Comparison of ENCODE assay signal across 8 cellular contexts in genomic region chr1:207644852-207645631, GRCh38. TPM values are rescaled to one million over a fixed set of nuclear protein-coding genes. Genes with fewer than 3 reads are reported as not detected.
A peak's percentile ranks its signal among the peaks of the same experiment; 100 is the strongest.
DNase-seq lines count a peak whose midpoint lies in the region; ATAC-seq and TF ChIP-seq lines count a peak whose summit lies in the region.

Gene CR1L, plus strand, starts transcription at chr1:207645133. Its CDS starts 101 bp downstream, at chr1:207645234.

- CTCF ChIA-PET in activated CD8-positive, alpha-beta memory T cell treated with anti-CD3 and anti-CD28 coated beads, Interleukin-2, amount 10 ng/mL, durations not matched to agents 7 days and 5 days (lab: Charles Lee): no interaction called here

- no peaks in the 10 kb centered on the region for H3K9me3 ChIP-seq in mononuclear cell (ENCODE audit: low read depth, low read length)

- H3K27ac Mint-ChIP-seq in activated CD8-positive, alpha-beta memory T cell treated with anti-CD3 and anti-CD28 coated beads, Interleukin-2, amount 10 ng/mL, durations not matched to agents 7 days and 5 days: no peak within 1 kb of the TSS
- H3K27ac Mint-ChIP-seq in endothelial cell (ENCODE audit: unreplicated experiment): peak within 1 kb of the TSS; percentile 45

- peak within 1 kb of the TSS; percentile 71 for H3K4me3 Mint-ChIP-seq in activated CD8-positive, alpha-beta memory T cell treated with anti-CD3 and anti-CD28 coated beads, Interleukin-2, amount 10 ng/mL, durations not matched to agents 7 days and 5 days
- H3K4me3 Mint-ChIP-seq in endothelial cell (ENCODE audit: unreplicated experiment): peak within 1 kb of the TSS; percentile 94

- ATAC-seq in activated CD8-positive, alpha-beta memory T cell treated with anti-CD3 and anti-CD28 coated beads, Interleukin-2, amount 10 ng/mL, durations not matched to agents 7 days and 5 days: peak; percentile 99

- no peaks in the 10 kb centered on the region for H3K36me3 Mint-ChIP-seq in activated CD8-positive, alpha-beta memory T cell treated with anti-CD3 and anti-CD28 coated beads, Interleukin-2, amount 10 ng/mL, durations not matched to agents 7 days and 5 days
- H3K36me3 Mint-ChIP-seq in endothelial cell (ENCODE audit: low read depth, unreplicated experiment): peaks cover 7% of the 10 kb centered on the region

- H3K4me3 ChIP-seq in H7 (ENCODE audit: insufficient read depth, low read depth, low read length) (peak within 1 kb of the TSS; percentile 35; the same call in 1 of the 2 replicates), mononuclear cell (ENCODE audit: low read length) (peak within 1 kb of the TSS; percentile 41)

- peaks cover 41% of the 10 kb centered on the region for H3K27me3 Mint-ChIP-seq in activated CD8-positive, alpha-beta memory T cell treated with anti-CD3 and anti-CD28 coated beads, Interleukin-2, amount 10 ng/mL, durations not matched to agents 7 days and 5 days
- peaks cover 10% of the 10 kb centered on the region for H3K27me3 Mint-ChIP-seq in endothelial cell (ENCODE audit: unreplicated experiment)

- H3K4me1 Mint-ChIP-seq in activated CD8-positive, alpha-beta memory T cell treated with anti-CD3 and anti-CD28 coated beads, Interleukin-2, amount 10 ng/mL, durations not matched to agents 7 days and 5 days: peaks cover 12% of the 10 kb centered on the region
- peaks cover 49% of the 10 kb centered on the region for H3K4me1 Mint-ChIP-seq in endothelial cell (ENCODE audit: unreplicated experiment)

- no peaks in the 10 kb centered on the region for H3K36me3 ChIP-seq in H7 (replicated peaks; ENCODE audit: control insufficient read depth, insufficient read depth, low read length)

- H3K9me3 Mint-ChIP-seq in activated CD8-positive, alpha-beta memory T cell treated with anti-CD3 and anti-CD28 coated beads, Interleukin-2, amount 10 ng/mL, durations not matched to agents 7 days and 5 days (ENCODE audit: low read depth): no peaks in the 10 kb centered on the region
- no peaks in the 10 kb centered on the region for H3K9me3 Mint-ChIP-seq in endothelial cell (ENCODE audit: unreplicated experiment)

- peaks cover 15% of the 10 kb centered on the region for H3K4me1 ChIP-seq in mononuclear cell (ENCODE audit: insufficient read depth, low read length)

- no peaks in the 10 kb centered on the region for H3K27me3 ChIP-seq in H7 (ENCODE audit: control insufficient read depth, insufficient read depth, low read length)
- peaks cover 6% of the 10 kb centered on the region for H3K27me3 ChIP-seq in mononuclear cell (ENCODE audit: insufficient read depth, low read length)

- DNase-seq in EH (ENCODE audit: low read depth) (peak; percentile 65), H7 (no peak), NCI-H2227 (lab: John Stamatoyannopoulos, UW; ENCODE audit: unreplicated experiment) (peak; percentile 81), endothelial cell (ENCODE audit: low spot score) (peak; percentile 93), NCI-H128 (lab: John Stamatoyannopoulos, UW; ENCODE audit: unreplicated experiment) (no peak)
- peak; percentile 80 for DNase-seq in activated CD8-positive, alpha-beta memory T cell treated with anti-CD3 and anti-CD28 coated beads, Interleukin-2, amount 10 ng/mL, durations not matched to agents 7 days and 5 days
- DNase-seq in stimulated activated CD8-positive, alpha-beta memory T cell treated with anti-CD3 and anti-CD28 coated beads, Interleukin-2, amount 100 ng/mL, for 48 hours (ENCODE audit: low read depth in 2 of 2): peak; percentile 70

- TF ChIP-seq CTCF in endothelial cell (IDR thresholded peaks at IDR 0.05; ENCODE audit: unreplicated experiment): no peak

RNA-seq across cellular contexts. Expression of gene CR1L, which starts in this region (rescaled TPM):
- 0.48 TPM in 1 of 2 replicates, not detected in the other for total RNA-seq in H7 (2014; rRNA removed; shearing (Covaris generic))
- total RNA-seq in activated CD8-positive, alpha-beta memory T cell treated with anti-CD3 and anti-CD28 coated beads, Interleukin-2, amount 10 ng/mL, durations not matched to agents 7 days and 5 days: not detected
- 48.0 TPM for total RNA-seq in endothelial cell (ENCODE audit: unreplicated experiment)
- 0.21 TPM for total RNA-seq in mononuclear cell

Comparison
In these comparisons a context has a peak if more than half of its experiments do, and no peak if none do; other contexts are left out.
1. RNA of gene CR1L (total RNA-seq): 48.0 TPM in endothelial cell (single experiment); not detected in activated CD8-positive, alpha-beta memory T cell treated with anti-CD3 and anti-CD28 coated beads, Interleukin-2, amount 10 ng/mL, durations not matched to agents 7 days and 5 days, 0.21 TPM in mononuclear cell (single experiment) and 0.48 TPM in H7; every median in the first group is over 10 times any median in the second.
2. Peak in DNase-seq and ATAC-seq in activated CD8-positive, alpha-beta memory T cell treated with anti-CD3 and anti-CD28 coated beads, Interleukin-2, amount 10 ng/mL, durations not matched to agents 7 days and 5 days; RNA of the gene not detected or under 1 TPM.
3. DNase-seq: peak in EH (single experiment), NCI-H2227 (single experiment), endothelial cell (single experiment) and stimulated activated CD8-positive, alpha-beta memory T cell treated with anti-CD3 and anti-CD28 coated beads, Interleukin-2, amount 100 ng/mL, for 48 hours (2 of 2); none in H7 (single experiment) and NCI-H128 (single experiment).